Comparison of ENCODE assay signal across 1 cellular context in genomic region chr2:134846213-134846612, GRCh38.
TF ChIP-seq lines count a peak whose summit lies in the region.

No MANE protein-coding gene starts in this region.

TF ChIP-seq in HepG2, 621 proteins besides CTCF, POLR2A, EP300 and RAD21 (continued from another document):
- TF ChIP-seq ZNF781 (CRISPR knock-in tag; IDR thresholded peaks at IDR 0.05; ENCODE audit: borderline replicate concordance, not compliant biosample characterization), result no peak
- TF ChIP-seq ZNF296 (CRISPR knock-in tag; conservative IDR thresholded peaks at IDR 0.05), result no peak
